28 cellular contexts compared by ENCODE assay signal in genomic region chr5:139839416-139839815, GRCh38. TPM values are rescaled to one million over a fixed set of nuclear protein-coding genes. Genes with fewer than 3 reads are reported as not detected.
"Had no signal": no experiment of that assay in that cellular context is flagged by ENCODE, and none has a peak within 500 bp of the region (broad histone marks: within the 10 kb centered on the region; RNA-seq: fewer than 3 reads in every experiment).

No MANE protein-coding gene starts in this region.

- ATAC-seq: activated CD8-positive, alpha-beta T cell treated with anti-CD3 and anti-CD28 coated beads for 36 hours; activated T-cell treated with anti-CD3 and anti-CD28 coated beads, Interleukin-2, amount 50 U/mL, for 72 hours; T-cell had no signal

- H3K36me3 ChIP-seq: breast epithelium, MG63 had no signal

- H3K27ac ChIP-seq: breast epithelium, PC-9, SK-N-MC had no signal

- H3K9me3 ChIP-seq: breast epithelium, MG63 had no signal

- FAIRE-seq: TTC549 had no signal

- H3K4me1 ChIP-seq: breast epithelium had no signal

- DNase-seq: activated B cell treated with CpG ODN at 0.5 μM for 24 hours; activated CD4-positive, alpha-beta T cell treated with anti-CD3 and anti-CD28 coated beads for 4 hours; activated CD8-positive, alpha-beta memory T cell treated with anti-CD3 and anti-CD28 coated beads, Interleukin-2, amount 50 U/mL, for 4 hours; activated CD8-positive, alpha-beta T cell treated with anti-CD3 and anti-CD28 coated beads for 36 hours; activated gamma-delta T cell treated with Interleukin-2 at 50 U/mL for 16 hours; activated naive CD4-positive, alpha-beta T cell treated with anti-CD3 and anti-CD28 coated beads, Interleukin-2, amount 10 ng/mL, durations not matched to agents 7 days and 5 days; activated naive CD8-positive, alpha-beta T cell treated with anti-CD3 and anti-CD28 coated beads for 36 hours; activated T-cell treated with anti-CD3 and anti-CD28 coated beads, Interleukin-2, amount 50 U/mL, for 72 hours; central memory CD4-positive, alpha-beta T cell; MG63; MV-4-11; NCI-H1092 treated with DMSO at 0.1 percent for 48 hours; NCI-H1417 treated with DMSO at 0.1 percent for 48 hours; NCI-H1694; NCI-H2029; NCI-H2107; NCI-H2171 treated with DMSO at 0.1 percent for 48 hours; NCI-H226; NCI-H69; PC-9; SIG-M5; T-cell; T-helper 2 cell; T1000 had no signal

- H3K4me3 ChIP-seq: breast epithelium, MG63, PC-9, SK-N-MC had no signal

RNA-seq across cellular contexts. Expression of gene PSD2, which starts 43.8 kb away (rescaled TPM):
- total RNA-seq: activated B cell treated with CpG ODN at 0.5 μM for 24 hours; activated naive CD8-positive, alpha-beta T cell treated with anti-CD3 and anti-CD28 coated beads for 36 hours; activated T-cell treated with anti-CD3 and anti-CD28 coated beads, Interleukin-2, amount 50 U/mL, for 72 hours; activated T-helper 2 cell treated with anti-CD3 and anti-CD28 coated beads, Interferon-gamma antibody, Interleukin-2, Interleukin-4, amounts not matched to agents 10 μg/mL and 5 μg/mL and 100 μg/mL, durations not matched to agents 14 hours and 24 hours and 36 hours had no signal
